In genomic region chr10:99619851-99620712, GRCh38 we compare ENCODE assay signal across 8 cellular contexts. TPM values are rescaled to one million over a fixed set of nuclear protein-coding genes. Genes with fewer than 3 reads are reported as not detected.
DNase-seq lines count a peak whose midpoint lies in the region; ATAC-seq, FAIRE-seq and TF ChIP-seq lines count a peak whose summit lies in the region.

A gene with protein sequence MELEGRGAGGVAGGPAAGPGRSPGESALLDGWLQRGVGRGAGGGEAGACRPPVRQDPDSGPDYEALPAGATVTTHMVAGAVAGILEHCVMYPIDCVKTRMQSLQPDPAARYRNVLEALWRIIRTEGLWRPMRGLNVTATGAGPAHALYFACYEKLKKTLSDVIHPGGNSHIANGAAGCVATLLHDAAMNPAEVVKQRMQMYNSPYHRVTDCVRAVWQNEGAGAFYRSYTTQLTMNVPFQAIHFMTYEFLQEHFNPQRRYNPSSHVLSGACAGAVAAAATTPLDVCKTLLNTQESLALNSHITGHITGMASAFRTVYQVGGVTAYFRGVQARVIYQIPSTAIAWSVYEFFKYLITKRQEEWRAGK (minus strand): TSS chr10:99620439. CDS start chr10:99620335, 104 bp downstream.

- TF ChIP-seq CTCF in chondrocyte (IDR thresholded peaks at IDR 0.05) (no peak), keratinocyte (optimal IDR thresholded peaks at IDR 0.05 in 1 of 3, IDR thresholded peaks at IDR 0.05 in 1 of 3, conservative IDR thresholded peaks at IDR 0.05 in 1 of 3; ENCODE audit: extremely low read depth in 1 of 3, insufficient read depth in 2 of 3, low read length in 3 of 3) (no peak)

- no peak for TF ChIP-seq POLR2A in GM12891 (IDR thresholded peaks at IDR 0.05; ENCODE audit: low read depth, low read length)

- no peaks in the 10 kb centered on the region for H3K27me3 ChIP-seq in keratinocyte (ENCODE audit: control insufficient read depth, extremely low read depth, insufficient read depth, low read length)

- DNase-seq in GM12891 (ENCODE audit: insufficient read length, low spot score) (peak; percentile 79), NCI-H345 (lab: John Stamatoyannopoulos, UW) (peak; percentile 98), chondrocyte (ENCODE audit: low spot score) (peak; percentile 98), keratinocyte (ENCODE audit: low read depth, low spot score) (peak; percentile 100), superior temporal gyrus (ENCODE audit: extremely low spot score) (no peak)
- DNase-seq in activated CD4-positive, CD25-positive, alpha-beta regulatory T cell treated with anti-CD3 and anti-CD28 coated beads, Interleukin-2, amount 50 U/mL, for 72 hours: peak; percentile 89
- DNase-seq in stimulated activated CD4-positive, alpha-beta T cell treated with anti-CD3 and anti-CD28 coated beads, Interleukin-12 subunit alpha, Interleukin-12 subunit beta, amount 100 ng/mL, for 4 hours: peak; percentile 85

- H4K20me1 ChIP-seq in keratinocyte (ENCODE audit: control insufficient read depth, extremely low read depth, insufficient read depth, low read length): no peaks in the 10 kb centered on the region

- H3K4me3 ChIP-seq in keratinocyte (ENCODE audit: control insufficient read depth in 2 of 3, extremely low read depth in 1 of 3, insufficient read depth in 2 of 3, low read depth in 1 of 3, low read length in 3 of 3): peak within 1 kb of the TSS; percentile 83 to 95 (median 85)

- peak within 1 kb of the TSS; percentile 79 for H3K4me3 Mint-ChIP-seq in chondrocyte (ENCODE audit: unreplicated experiment)

- no peaks in the 10 kb centered on the region for H3K9me3 ChIP-seq in keratinocyte (ENCODE audit: control insufficient read depth, low read depth, low read length)

- peak; percentile 78 for ATAC-seq in HG03108 (IDR thresholded peaks at IDR 0.05; ENCODE audit: unreplicated experiment)

- H2AFZ ChIP-seq in keratinocyte (ENCODE audit: control insufficient read depth, low read length): peak within 1 kb of the TSS; percentile 89

- peaks cover 35% of the 10 kb centered on the region for H3K4me1 Mint-ChIP-seq in chondrocyte (ENCODE audit: low read depth)

- H3K36me3 Mint-ChIP-seq in chondrocyte (ENCODE audit: low read depth): no peaks in the 10 kb centered on the region

- no peaks in the 10 kb centered on the region for H3K9me1 ChIP-seq in keratinocyte (ENCODE audit: control insufficient read depth, extremely low read depth, insufficient read depth, low read length)

- H3K27ac ChIP-seq in keratinocyte (ENCODE audit: control insufficient read depth, insufficient read depth, low read length): peak within 1 kb of the TSS; percentile 99

- FAIRE-seq in GM12891 (lab: Jason Lieb, UNC) (peak; percentile 97), keratinocyte (lab: Jason Lieb, UNC) (peak; percentile 81)

- H3K36me3 ChIP-seq in keratinocyte (ENCODE audit: control insufficient read depth in 2 of 2, extremely low read depth in 1 of 2, insufficient read depth in 2 of 2, low read length in 2 of 2): peaks cover 0 to 5% of the 10 kb centered on the region in 2 experiments

- H3K9ac ChIP-seq in keratinocyte (ENCODE audit: control insufficient read depth, extremely low read depth, insufficient read depth, low read length): peak within 1 kb of the TSS; percentile 98

- dilution Hi-C loops in keratinocyte (cut with MboI; ENCODE audit: extremely low pct_ligation_motif_present, low sequenced_read_pairs): loop anchor here (25.0 kb wide), 1 partner anchor 183 kb away; the partner anchor contains the start of gene GOT1

- H3K27ac Mint-ChIP-seq in chondrocyte (ENCODE audit: unreplicated experiment): peak within 1 kb of the TSS; percentile 97

- no peaks in the 10 kb centered on the region for H3K9me3 Mint-ChIP-seq in chondrocyte (ENCODE audit: low read depth)

- peak within 1 kb of the TSS; percentile 89 for H3K4me2 ChIP-seq in keratinocyte (ENCODE audit: control insufficient read depth, extremely low read depth, insufficient read depth, low read depth, low read length)

- H3K4me1 ChIP-seq in keratinocyte (ENCODE audit: control insufficient read depth, extremely low read depth, insufficient read depth, low read length): peaks cover 27% of the 10 kb centered on the region

- H3K79me2 ChIP-seq in keratinocyte (ENCODE audit: control insufficient read depth, insufficient read depth, low read length): peaks cover 46% of the 10 kb centered on the region

- no peaks in the 10 kb centered on the region for H3K27me3 Mint-ChIP-seq in chondrocyte (ENCODE audit: low read depth)

TF ChIP-seq in GM12891, 5 proteins besides CTCF, POLR2A, EP300 and RAD21:
- TF ChIP-seq POLR2AphosphoS5 (IDR thresholded peaks at IDR 0.05; ENCODE audit: low read depth, low read length) (no peak), TAF1 (IDR thresholded peaks at IDR 0.05; ENCODE audit: low read depth, low read length) (no peak), POU2F2 (IDR thresholded peaks at IDR 0.05; ENCODE audit: low read depth, low read length) (no peak), SPI1 (IDR thresholded peaks at IDR 0.05; ENCODE audit: low read depth, low read length) (no peak), PAX5 (IDR thresholded peaks at IDR 0.05; ENCODE audit: insufficient read depth, low read length, severe bottlenecking) (no peak)

RNA-seq across cellular contexts. Expression of the gene that starts here (rescaled TPM):
- polyA plus RNA-seq in GM12891 (2012; ENCODE audit: low read depth, missing spikeins): 30.1 TPM
- 26.4 to 46.7 TPM (median 31.9 TPM) in 3 replicates for total RNA-seq in chondrocyte
- polyA plus RNA-seq in keratinocyte: 35.7 to 70.4 TPM (median 52.3 TPM) in 3 replicates
- 38.6 TPM for polyA plus RNA-seq in keratinocyte (2011; ENCODE audit: low read depth)
- 32.3 and 32.7 TPM in 2 replicates for polyA plus RNA-seq in keratinocyte (2011; cell fraction: cytosol; rRNA removed)
- 127 and 163 TPM in 2 replicates for polyA plus RNA-seq in keratinocyte (2011; cell fraction: nucleus; rRNA removed)
- polyA plus RNA-seq in keratinocyte (2012; ENCODE audit: low replicate concordance): 25.9 and 43.2 TPM in 2 replicates
- 34.9 to 50.0 TPM (median 40.9 TPM) in 3 replicates for polyA minus RNA-seq in keratinocyte
- polyA minus RNA-seq in keratinocyte (2011; cell fraction: cytosol; rRNA and poly(A)+ RNA removed): 29.9 TPM
- polyA minus RNA-seq in keratinocyte (2011; cell fraction: nucleus; rRNA and poly(A)+ RNA removed): 21.9 and 32.6 TPM in 2 replicates
